In genomic region chr15:99169769-99170311, GRCh38 we compare ENCODE assay signal across 13 cellular contexts.
DNase-seq lines count a peak whose midpoint lies in the region; ATAC-seq and TF ChIP-seq lines count a peak whose summit lies in the region.
"Had no signal": no experiment of that assay in that cellular context is flagged by ENCODE, and none has a peak within 500 bp of the region (broad histone marks: within the 10 kb centered on the region; RNA-seq: fewer than 3 reads in every experiment).

No MANE protein-coding gene starts in this region.

- peaks cover 14% of the 10 kb centered on the region for H3K36me3 Mint-ChIP-seq in chondrocyte (ENCODE audit: low read depth)
- H3K36me3 Mint-ChIP-seq: CD4-positive, alpha-beta memory T cell; stimulated activated effector memory CD8-positive, alpha-beta T cell treated with anti-CD3 and anti-CD28 coated beads, Interleukin-12 subunit alpha, Interleukin-12 subunit beta, amount 100 ng/mL, for 72 hours had no signal

- peak overlapping the region; percentile 33 for H3K4me3 Mint-ChIP-seq in chondrocyte (ENCODE audit: unreplicated experiment)
- H3K4me3 Mint-ChIP-seq: CD4-positive, alpha-beta memory T cell; stimulated activated effector memory CD8-positive, alpha-beta T cell treated with anti-CD3 and anti-CD28 coated beads, Interleukin-12 subunit alpha, Interleukin-12 subunit beta, amount 100 ng/mL, for 72 hours had no signal

- no peaks in the 10 kb centered on the region for H3K27me3 Mint-ChIP-seq in chondrocyte (ENCODE audit: low read depth)
- H3K27me3 Mint-ChIP-seq: CD4-positive, alpha-beta memory T cell had no signal

- no peaks in the 10 kb centered on the region for H3K9me3 ChIP-seq in stomach smooth muscle (ENCODE audit: control insufficient read depth in 2 of 2, low read length in 2 of 2)

- no peaks in the 10 kb centered on the region for H3K9me3 Mint-ChIP-seq in chondrocyte (ENCODE audit: low read depth)
- H3K9me3 Mint-ChIP-seq: CD4-positive, alpha-beta memory T cell; stimulated activated effector memory CD8-positive, alpha-beta T cell treated with anti-CD3 and anti-CD28 coated beads, Interleukin-12 subunit alpha, Interleukin-12 subunit beta, amount 100 ng/mL, for 72 hours had no signal

- H3K9ac ChIP-seq in stomach smooth muscle (ENCODE audit: low read length in 2 of 2), result peak overlapping the region; percentile 86

- DNase-seq in GM04504 (ENCODE audit: low read depth), result peak; percentile 67
- no peak for DNase-seq in chondrocyte (ENCODE audit: low spot score)
- peak in 1 of 2 donors; percentile 72 for DNase-seq in left colon
- no peak for DNase-seq in stimulated activated naive CD8-positive, alpha-beta T cell treated with anti-CD3 and anti-CD28 coated beads, Interleukin-15, Interleukin-2, amounts not matched to agents 100 U/mL and 50 U/mL, for 24 hours
- no peak for DNase-seq in HUDEP-2 (lab: John Stamatoyannopoulos, UW; ENCODE audit: unreplicated experiment in 76 of 76)
- DNase-seq in NCI-H2107 treated with DMSO at 0.1 percent for 48 hours (lab: John Stamatoyannopoulos, UW; ENCODE audit: unreplicated experiment), result no peak
- DNase-seq in GM19238 (ENCODE audit: insufficient read length, low spot score), result no peak
- DNase-seq: activated CD4-positive, alpha-beta T cell treated with anti-CD3 and anti-CD28 coated beads for 4 hours; activated naive CD4-positive, alpha-beta T cell; CD4-positive, alpha-beta memory T cell; mesendoderm had no signal

- H3K27ac ChIP-seq in stomach smooth muscle (ENCODE audit: low read length), result peak overlapping the region; percentile 100

- H3K4me1 Mint-ChIP-seq in chondrocyte (ENCODE audit: low read depth), result peaks cover 31% of the 10 kb centered on the region
- H3K4me1 Mint-ChIP-seq: CD4-positive, alpha-beta memory T cell; stimulated activated effector memory CD8-positive, alpha-beta T cell treated with anti-CD3 and anti-CD28 coated beads, Interleukin-12 subunit alpha, Interleukin-12 subunit beta, amount 100 ng/mL, for 72 hours had no signal

- no peaks in the 10 kb centered on the region for H3K27me3 ChIP-seq in stomach smooth muscle (ENCODE audit: control insufficient read depth in 1 of 2, insufficient read depth in 2 of 2, low read length in 2 of 2)

- H3K27ac Mint-ChIP-seq in chondrocyte (ENCODE audit: unreplicated experiment), result peak overlapping the region; percentile 96
- H3K27ac Mint-ChIP-seq: CD4-positive, alpha-beta memory T cell; stimulated activated effector memory CD8-positive, alpha-beta T cell treated with anti-CD3 and anti-CD28 coated beads, Interleukin-12 subunit alpha, Interleukin-12 subunit beta, amount 100 ng/mL, for 72 hours had no signal

- intact Hi-C loops in left colon (cut with DNase I, micrococcal nuclease), result loop anchor here in 1 of 2 donors (10.0 kb wide), 1 partner anchor 65 kb away; the partner anchor contains the start of gene SYNM

- peak; percentile 44 for ATAC-seq in left colon
- ATAC-seq in stimulated activated naive CD8-positive, alpha-beta T cell treated with anti-CD3 and anti-CD28 coated beads, Interleukin-15, Interleukin-2, amounts not matched to agents 100 U/mL and 50 U/mL, for 24 hours, result no peak

- peak overlapping the region in 1 of 2 donors; percentile 29 for H3K4me3 ChIP-seq in stomach smooth muscle (ENCODE audit: low read length in 2 of 2)

- no peaks in the 10 kb centered on the region for H3K36me3 ChIP-seq in stomach smooth muscle (ENCODE audit: control insufficient read depth in 2 of 2, insufficient read depth in 2 of 2, low read length in 2 of 2)

- peaks cover 93% of the 10 kb centered on the region for H3K4me1 ChIP-seq in stomach smooth muscle (ENCODE audit: control insufficient read depth, insufficient read depth, low read length)

- no peak for TF ChIP-seq CTCF in chondrocyte (IDR thresholded peaks at IDR 0.05)
